13 cellular contexts compared by ENCODE assay signal in the genomic region with DNA sequence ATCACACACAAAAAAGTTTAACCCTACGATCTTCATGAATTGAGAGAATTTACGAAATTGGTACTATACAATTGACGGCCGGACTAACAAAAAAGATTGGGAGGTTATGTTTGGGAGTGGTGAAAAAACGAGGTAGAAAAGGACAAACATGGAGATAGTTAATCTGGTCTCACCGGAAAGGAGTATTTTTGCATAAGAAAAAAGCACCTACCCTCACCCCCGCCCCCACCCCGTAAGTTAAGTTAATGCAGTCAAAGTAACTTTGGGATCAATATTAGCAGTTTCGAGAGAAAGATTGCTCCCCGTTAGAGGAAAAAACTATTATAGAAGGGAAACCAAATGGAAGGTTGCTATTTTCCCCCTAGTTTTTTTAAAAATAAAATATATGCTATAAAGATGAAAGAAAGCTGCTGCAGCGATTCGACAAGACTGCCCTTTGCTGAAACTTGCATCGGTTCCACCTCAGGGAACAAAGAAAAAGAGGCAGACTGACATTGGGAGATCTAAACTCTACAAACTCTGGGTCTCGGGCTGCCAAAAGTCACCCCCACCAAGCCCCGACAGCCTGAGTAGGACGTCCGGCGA. TPM values are rescaled to one million over a fixed set of nuclear protein-coding genes. Genes with fewer than 3 reads are reported as not detected.
A peak's percentile ranks its signal among the peaks of the same experiment; 100 is the strongest.
DNase-seq lines count a peak whose midpoint lies in the region; ATAC-seq and TF ChIP-seq lines count a peak whose summit lies in the region.
"Had no signal": no experiment of that assay in that cellular context is flagged by ENCODE, and none has a peak within 500 bp of the region (broad histone marks: within the 10 kb centered on the region; RNA-seq: fewer than 3 reads in every experiment).

No MANE protein-coding gene starts in this region.

- H3K27me3 Mint-ChIP-seq in MCF 10A (ENCODE audit: insufficient read depth, unreplicated experiment) (peaks cover 17% of the 10 kb centered on the region), brain (peaks cover 85% of the 10 kb centered on the region)

- no peak overlapping the region for H3K18ac ChIP-seq in mesenchymal stem cell (ENCODE audit: low read depth in 1 of 2, low read length in 2 of 2)

- no peak overlapping the region for H2BK12ac ChIP-seq in mesenchymal stem cell (ENCODE audit: low read length in 2 of 2)

- H3K79me1 ChIP-seq in mesenchymal stem cell (replicated peaks; ENCODE audit: low read length, poor library complexity, severe bottlenecking) = no peaks in the 10 kb centered on the region

- intact Hi-C loops in mammary epithelial cell (cut with micrococcal nuclease) = loop anchor here (5.0 to 10.0 kb wide), 2 partner anchors 112 to 1219 kb away; no protein-coding TSS in a partner anchor
- intact Hi-C loops in MCF 10A (cut with micrococcal nuclease) = no loop called here

- H4K8ac ChIP-seq in mesenchymal stem cell (ENCODE audit: low read length) = no peak overlapping the region

- no peak overlapping the region for H3K4me3 Mint-ChIP-seq in MCF 10A (ENCODE audit: unreplicated experiment)
- peak overlapping the region; percentile 82 to 92 (median 84) for H3K4me3 Mint-ChIP-seq in brain

- no peak overlapping the region for H3K14ac ChIP-seq in mesenchymal stem cell (ENCODE audit: low read length in 2 of 2)

- POLR2A ChIA-PET in MCF 10A (lab: Yijun Ruan, JAX) = interaction anchor here (0.7 kb wide), 1 partner anchor 83 kb away, joined by 4 read pairs; no protein-coding TSS in a partner anchor

- H2AK5ac ChIP-seq in mesenchymal stem cell (ENCODE audit: low read length, severe bottlenecking) = no peak overlapping the region

- no peaks in the 10 kb centered on the region for H3K79me2 ChIP-seq in mammary epithelial cell (ENCODE audit: insufficient read depth, low read length)

- H3K4ac ChIP-seq in mesenchymal stem cell (ENCODE audit: low read depth in 1 of 2, low read length in 2 of 2) = no peak overlapping the region

- H3K9me3 Mint-ChIP-seq in MCF 10A (ENCODE audit: unreplicated experiment) (no peaks in the 10 kb centered on the region), brain (peaks cover 0 to 7% (median 0%) of the 10 kb centered on the region in 5 experiments)

- no peaks in the 10 kb centered on the region for H4K20me1 ChIP-seq in mammary epithelial cell (ENCODE audit: insufficient read depth, low read length)

- H3K4me1 ChIP-seq in mammary epithelial cell (ENCODE audit: insufficient read depth, low read length) (peaks cover 16% of the 10 kb centered on the region), mesenchymal stem cell (ENCODE audit: control insufficient read depth, insufficient read depth, low read depth, low read length) (peaks cover 33% of the 10 kb centered on the region), HAP-1 (peaks cover 12% of the 10 kb centered on the region)

- DNase-seq in mammary epithelial cell = no peak
- no peak for DNase-seq in MCF 10A (ENCODE audit: unreplicated experiment)
- no peak for DNase-seq in mesenchymal stem cell
- DNase-seq in effector CD8-positive, alpha-beta T cell (lab: John Stamatoyannopoulos, UW) = no peak
- no peak for DNase-seq in HAP-1 (ENCODE audit: low spot score in 2 of 2)
- DNase-seq in NOMO-1 (lab: John Stamatoyannopoulos, UW; ENCODE audit: unreplicated experiment in 2 of 2) = no peak
- DNase-seq: activated naive CD8-positive, alpha-beta T cell treated with anti-CD3 and anti-CD28 coated beads for 36 hours; DMS153; esophagus squamous epithelium; lower lobe of right lung had no signal

- CTCF ChIA-PET in mammary epithelial cell (lab: Charles Lee; ENCODE audit: low non-redundant PET) (no interaction called here), MCF 10A (lab: Yijun Ruan, JAX) (interaction anchor here (0.6 to 1.0 kb wide), 2 partner anchors 9 to 724 kb away, joined by 3 read pairs; no protein-coding TSS in a partner anchor)

- dilution Hi-C loops in mammary epithelial cell (cut with HindIII; ENCODE audit: low sequenced_read_pairs) = loop anchor here (25.0 kb wide), 1 partner anchor 729 kb away; no protein-coding TSS in a partner anchor

- no peaks in the 10 kb centered on the region for H3K9me3 ChIP-seq in mammary epithelial cell (replicated peaks; ENCODE audit: insufficient read depth, low read length)
- H3K9me3 ChIP-seq in mesenchymal stem cell (ENCODE audit: control insufficient read depth, low read length) = no peaks in the 10 kb centered on the region
- H3K9me3 ChIP-seq in HAP-1 = no peaks in the 10 kb centered on the region
- H3K9me3 ChIP-seq: esophagus squamous epithelium, heart right ventricle, lower lobe of right lung had no signal

- ATAC-seq in HG03342 (IDR thresholded peaks at IDR 0.05; ENCODE audit: unreplicated experiment) = no peak

- in situ Hi-C loops in mammary epithelial cell (cut with MboI; ENCODE audit: low sequenced_read_pairs in 2 of 2) = loop anchor here in 1 of 2 donors (25.0 kb wide), 2 partner anchors 204 to 729 kb away; no protein-coding TSS in a partner anchor
- in situ Hi-C loops in HAP-1 (cut with MboI; ENCODE audit: low sequenced_read_pairs) = no loop called here

- no peak overlapping the region for H2BK15ac ChIP-seq in mesenchymal stem cell (ENCODE audit: low read depth, poor library complexity, severe bottlenecking)

- no peak overlapping the region for H4K91ac ChIP-seq in mesenchymal stem cell (ENCODE audit: low read length)

- no TSS peak for BruUV-seq in mammary epithelial cell (replicated peaks; lab: Mats Ljungman, UMichigan)
- no TSS peak for BruUV-seq in MCF 10A (replicated peaks; lab: Mats Ljungman, UMichigan)

- peak overlapping the region; percentile 75 for H2AFZ ChIP-seq in mammary epithelial cell (ENCODE audit: low read depth, low read length)
- H2AFZ ChIP-seq in mesenchymal stem cell (ENCODE audit: low read depth, low read length) = no peak overlapping the region

- no peaks in the 10 kb centered on the region for H3K36me3 Mint-ChIP-seq in MCF 10A (ENCODE audit: insufficient read depth, unreplicated experiment)
- peaks cover 21% of the 10 kb centered on the region for H3K36me3 Mint-ChIP-seq in brain

- 45% methylated on average over 18 of the region's 18 CpGs for WGBS in mammary epithelial cell (ENCODE audit: low coverage, missing lambda C conversion rate)
- 3% methylated on average over 8 of the region's 18 CpGs for WGBS in mesenchymal stem cell

- no peak overlapping the region for H3K27ac Mint-ChIP-seq in MCF 10A (ENCODE audit: low read depth, unreplicated experiment)
- peak overlapping the region; percentile 67 to 99 (median 92) for H3K27ac Mint-ChIP-seq in brain

- peaks cover 6% of the 10 kb centered on the region for H3K4me1 Mint-ChIP-seq in MCF 10A (ENCODE audit: insufficient read depth, unreplicated experiment)
- peaks cover 60% of the 10 kb centered on the region for H3K4me1 Mint-ChIP-seq in brain

- peak overlapping the region; percentile 93 for H3K4me2 ChIP-seq in mammary epithelial cell (ENCODE audit: insufficient read depth, low read depth, low read length)
- H3K4me2 ChIP-seq in mesenchymal stem cell (ENCODE audit: low read length, poor library complexity, severe bottlenecking) = peak overlapping the region; percentile 58

- H2BK120ac ChIP-seq in mesenchymal stem cell (ENCODE audit: low read depth, low read length) = no peak overlapping the region

- H3K4me3 ChIP-seq in mammary epithelial cell (replicated peaks in 1 of 3; ENCODE audit: insufficient read depth in 1 of 3, low read depth in 2 of 3, low read length in 3 of 3) = no peak overlapping the region
- peak overlapping the region in 1 of 2 experiments; percentile 74 for H3K4me3 ChIP-seq in mesenchymal stem cell (ENCODE audit: insufficient read depth in 1 of 2, low read depth in 1 of 2, low read length in 2 of 2)
- no peak overlapping the region for H3K4me3 ChIP-seq in HAP-1

- no peak overlapping the region for H2BK5ac ChIP-seq in mesenchymal stem cell (ENCODE audit: low read depth, low read length, poor library complexity, severe bottlenecking)

- no peak overlapping the region for H3K9ac ChIP-seq in mammary epithelial cell (ENCODE audit: insufficient read depth, low read length)
- H3K9ac ChIP-seq in mesenchymal stem cell (ENCODE audit: low read length) = no peak overlapping the region

- H3K27ac ChIP-seq in mammary epithelial cell (ENCODE audit: insufficient read depth, low read depth, low read length) (no peak overlapping the region), mesenchymal stem cell (ENCODE audit: low read length, poor library complexity, severe bottlenecking) (no peak overlapping the region)
- H3K27ac ChIP-seq: esophagus squamous epithelium, heart right ventricle, lower lobe of right lung had no signal

- H3K36me3 ChIP-seq in mammary epithelial cell (ENCODE audit: insufficient read depth, low read length) = no peaks in the 10 kb centered on the region
- peaks cover 0 to 2% of the 10 kb centered on the region in 2 experiments for H3K36me3 ChIP-seq in mesenchymal stem cell (ENCODE audit: control insufficient read depth in 1 of 2, insufficient read depth in 2 of 2, low read depth in 1 of 2, low read length in 2 of 2)
- H3K36me3 ChIP-seq in HAP-1 (replicated peaks) = no peaks in the 10 kb centered on the region
- H3K36me3 ChIP-seq: esophagus squamous epithelium, heart right ventricle, lower lobe of right lung had no signal

- TF ChIP-seq CTCF in mammary epithelial cell (conservative IDR thresholded peaks at IDR 0.05 in 1 of 2, IDR thresholded peaks at IDR 0.05 in 1 of 2; ENCODE audit: extremely low read depth in 1 of 2, insufficient read depth in 1 of 2, low read depth in 1 of 2, low read length in 2 of 2) (no peak), MCF 10A (IDR thresholded peaks at IDR 0.05; ENCODE audit: unreplicated experiment) (no peak), brain (conservative IDR thresholded peaks at IDR 0.05) (no peak)

- H3K23ac ChIP-seq in mesenchymal stem cell (ENCODE audit: low read length in 2 of 2) = no peak overlapping the region

- H3K27me3 ChIP-seq in mammary epithelial cell (ENCODE audit: insufficient read depth, low read length) (peaks cover 4% of the 10 kb centered on the region), mesenchymal stem cell (ENCODE audit: control insufficient read depth in 1 of 2, insufficient read depth in 1 of 2, low read length in 2 of 2) (peaks cover 77 to 95% of the 10 kb centered on the region in 2 experiments), HAP-1 (ENCODE audit: low read depth) (peaks cover 19% of the 10 kb centered on the region)

RNA-seq across cellular contexts. Expression of a gene that starts 3.5 kb away (rescaled TPM):
- total RNA-seq in mammary epithelial cell (under 1 TPM in 1 of 2 donors, not detected in 1; 0.21 TPM), MCF 10A (2022) (0.16 and 0.71 TPM in 2 replicates)
- polyA plus RNA-seq in mammary epithelial cell (0.10 TPM), brain (ENCODE audit: insufficient read depth, low read depth, low replicate concordance) (1.2 TPM)
- not detected for polyA minus RNA-seq in mammary epithelial cell
- not detected for polyA plus RNA-seq in mesenchymal stem cell (2013, experiment 1 of 2)
- 0.01 TPM for polyA plus RNA-seq in mesenchymal stem cell (2013, experiment 2 of 2)
- total RNA-seq: activated naive CD8-positive, alpha-beta T cell treated with anti-CD3 and anti-CD28 coated beads for 36 hours; esophagus squamous epithelium; heart right ventricle; lower lobe of right lung had no signal
- polyA plus RNA-seq: heart right ventricle had no signal
